ENCODE assay signal across 19 cellular contexts in the genomic region with DNA sequence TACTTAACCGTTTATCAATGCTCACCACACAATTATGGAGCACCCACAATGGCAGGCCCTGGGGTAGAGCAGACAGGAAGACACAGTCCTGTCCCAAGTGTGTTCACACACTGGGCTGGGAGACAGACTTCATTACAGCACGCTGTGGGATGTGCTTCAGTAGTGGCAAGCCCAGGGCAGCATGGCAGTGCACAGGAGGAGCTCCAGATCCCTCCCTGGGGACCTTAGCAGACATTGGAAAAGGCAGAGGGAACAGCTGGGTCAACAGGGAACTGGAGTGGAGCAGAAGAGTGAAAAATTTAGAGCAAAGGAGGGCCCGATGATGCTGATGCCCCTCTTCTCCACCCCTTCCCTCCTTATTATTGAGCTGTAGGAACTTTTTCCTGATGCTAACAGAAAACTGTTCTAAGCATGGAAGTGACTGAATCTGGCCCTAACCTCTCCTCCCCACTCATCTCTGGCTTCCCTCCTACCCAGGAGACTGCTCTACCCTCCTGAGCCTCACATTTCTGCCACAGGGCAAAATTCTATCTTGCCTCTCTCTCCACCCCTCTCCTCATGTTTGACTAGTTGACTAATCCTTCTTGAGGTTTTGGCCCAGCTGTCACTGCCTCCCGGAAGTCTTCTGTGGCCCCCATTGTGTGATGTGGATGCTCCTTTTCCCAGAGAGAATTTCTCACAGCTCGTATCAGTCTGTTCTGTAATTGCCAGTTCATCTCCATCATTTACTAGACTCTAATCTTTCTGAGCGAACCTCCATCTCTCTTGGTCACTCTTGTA.
"Had no signal": no experiment of that assay in that cellular context is flagged by ENCODE, and none has a peak within 500 bp of the region (broad histone marks: within the 10 kb centered on the region; RNA-seq: fewer than 3 reads in every experiment).

No MANE protein-coding gene starts in this region.

- H3K27ac ChIP-seq: ascending aorta, breast epithelium, foreskin keratinocyte, heart left ventricle, right atrium auricular region, skin epidermis, transverse colon, vagina had no signal

- ATAC-seq: activated CD4-positive, CD25-positive, alpha-beta regulatory T cell treated with anti-CD3 and anti-CD28 coated beads, Interleukin-2, amount 50 U/mL, for 24 hours; foreskin keratinocyte; heart left ventricle had no signal

- H3K36me3 ChIP-seq: ascending aorta, breast epithelium, heart left ventricle, right atrium auricular region, transverse colon, vagina had no signal

- H3K4me1 ChIP-seq: ascending aorta, breast epithelium, foreskin keratinocyte, heart left ventricle, right atrium auricular region, transverse colon, vagina had no signal

- DNase-seq: activated CD4-positive, alpha-beta T cell treated with anti-CD3 and anti-CD28 coated beads, Interleukin-2, amount 50 U/mL, for 1 hour; activated naive CD4-positive, alpha-beta T cell treated with anti-CD3 and anti-CD28 coated beads, Interleukin-2, amount 10 ng/mL, durations not matched to agents 7 days and 5 days; cerebellar nuclear complex; effector CD8-positive, alpha-beta T cell; foreskin keratinocyte; heart left ventricle; immature natural killer cell; nephron progenitor cell; occipital lobe; stimulated activated CD4-positive, alpha-beta T cell treated with anti-CD3 and anti-CD28 coated beads, Interleukin-4, amount 100 ng/mL, for 24 hours; stimulated activated naive CD4-positive, alpha-beta T cell treated with Interleukin-2 at 50 U/mL for 16 hours; substantia nigra; transverse colon had no signal

- H3K27me3 ChIP-seq: ascending aorta, right atrium auricular region, vagina had no signal

- H3K9me3 ChIP-seq: vagina had no signal

- H3K4me3 ChIP-seq: ascending aorta, breast epithelium, heart left ventricle, right atrium auricular region, skin epidermis, transverse colon, vagina had no signal
